In the genomic region with DNA sequence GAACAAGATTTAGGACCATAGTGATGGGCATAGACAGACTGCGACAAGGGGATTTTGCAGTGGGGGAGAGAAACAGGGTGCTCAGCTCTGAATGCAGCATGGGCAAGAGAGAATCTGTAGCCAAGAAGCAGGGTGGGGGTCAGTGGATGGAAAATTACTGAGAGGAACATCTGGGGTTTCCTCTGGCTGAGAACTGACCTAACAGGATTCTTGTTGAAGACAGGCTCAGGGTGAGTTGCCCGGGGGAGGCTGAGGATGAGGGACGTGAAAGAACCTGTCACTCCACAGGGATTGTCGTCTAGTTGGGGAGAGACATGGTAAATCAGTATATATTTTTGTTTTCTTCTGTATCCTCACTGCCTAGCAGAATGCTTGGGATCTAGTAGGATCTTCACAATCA, we compare ENCODE assay signal across 4 cellular contexts.
"Had no signal": no experiment of that assay in that cellular context is flagged by ENCODE, and none has a peak within 500 bp of the region (broad histone marks: within the 10 kb centered on the region; RNA-seq: fewer than 3 reads in every experiment).

No MANE protein-coding gene starts in this region.

- DNase-seq: GM23248, GOT3, H9, HCEC 1CT had no signal

- H3K9ac ChIP-seq: GM23248 had no signal

- H3K4me3 ChIP-seq: GM23248 had no signal

- H2AFZ ChIP-seq: GM23248 had no signal

- H3K27ac ChIP-seq: GM23248 had no signal
